Comparison of ENCODE assay signal across 1 cellular context in genomic region chr15:69576035-69576526, GRCh38.
TF ChIP-seq lines count a peak whose summit lies in the region.

No MANE protein-coding gene starts in this region.

TF ChIP-seq in GM23338, 12 proteins besides CTCF, POLR2A, EP300 and RAD21 (continued from another document):
- no peak for TF ChIP-seq ZNF462 (CRISPR knock-in tag; IDR thresholded peaks at IDR 0.05)
- TF ChIP-seq JUNB (IDR thresholded peaks at IDR 0.05; ENCODE audit: unreplicated experiment), result no peak
- TF ChIP-seq ZNF331 (CRISPR knock-in tag; IDR thresholded peaks at IDR 0.05; ENCODE audit: low read depth), result no peak
- no peak for TF ChIP-seq NANOG (IDR thresholded peaks at IDR 0.05; ENCODE audit: borderline replicate concordance)
- no peak for TF ChIP-seq EZH2phosphoT487 (IDR thresholded peaks at IDR 0.05; ENCODE audit: unreplicated experiment)
